In genomic region chr2:71776227-71776626, GRCh38 we compare ENCODE assay signal across 22 cellular contexts.
DNase-seq lines count a peak whose midpoint lies in the region; ATAC-seq, FAIRE-seq and TF ChIP-seq lines count a peak whose summit lies in the region.
"Had no signal": no experiment of that assay in that cellular context is flagged by ENCODE, and none has a peak within 500 bp of the region (broad histone marks: within the 10 kb centered on the region; RNA-seq: fewer than 3 reads in every experiment).

No MANE protein-coding gene starts in this region.

- peak; percentile 31 for DNase-seq in activated CD4-positive, alpha-beta T cell treated with anti-CD3 and anti-CD28 coated beads, Interleukin-2, amount 10 ng/mL, durations not matched to agents 24 days and 14 days
- DNase-seq in activated CD4-positive, alpha-beta T cell treated with anti-CD3 and anti-CD28 coated beads for 36 hours = no peak
- DNase-seq in kidney (peak; percentile 12), sigmoid colon (peak; percentile 83), MCF 10A (ENCODE audit: unreplicated experiment) (no peak)
- DNase-seq: AML-193; Caco-2; Calu3; CD4-positive, alpha-beta T cell; CD8-positive, alpha-beta T cell; DMS79 treated with DMSO at 0.1 percent for 48 hours had no signal

- ATAC-seq in activated CD4-positive, alpha-beta T cell treated with anti-CD3 and anti-CD28 coated beads for 36 hours = no peak
- no peak for ATAC-seq in HG03521 (IDR thresholded peaks at IDR 0.05; ENCODE audit: unreplicated experiment)
- ATAC-seq: A549; CD8-positive, alpha-beta T cell; GM12878 had no signal

- CTCF ChIA-PET in activated CD4-positive, alpha-beta T cell treated with anti-CD3 and anti-CD28 coated beads for 36 hours (lab: Charles Lee) = no interaction called here
- CTCF ChIA-PET in MCF 10A (lab: Yijun Ruan, JAX) = no interaction called here

- TF ChIP-seq POLR2A in sigmoid colon (IDR thresholded peaks at IDR 0.05) = no peak

- BruUV-seq in MCF 10A (replicated peaks; lab: Mats Ljungman, UMichigan) = no TSS peak

- H3K36me3 ChIP-seq in kidney (ENCODE audit: control insufficient read depth in 1 of 2, insufficient read depth in 2 of 2, low read length in 2 of 2) (no peaks in the 10 kb centered on the region), sigmoid colon (no peaks in the 10 kb centered on the region)
- H3K36me3 ChIP-seq: BLaER1 treated with 17β-estradiol and CSF1 and Interleukin-3, amounts not matched to agents 10 nM and 100 nM had no signal

- FAIRE-seq in kidney (lab: Jason Lieb, UNC) = no peak
- FAIRE-seq: A549, D721Med, G401.6, GM12878, GM12892, GM18507 had no signal

- H3K27ac ChIP-seq in kidney (ENCODE audit: low read depth in 2 of 2, low read length in 2 of 2) (no peak overlapping the region), sigmoid colon (peak overlapping the region in 3 of 4 donors; percentile 32 to 63 (median 47))
- H3K27ac ChIP-seq: 22Rv1; A549; BLaER1 treated with 17β-estradiol and CSF1 and Interleukin-3, amounts not matched to agents 10 nM and 100 nM; C4-2B had no signal

- H3K36me3 Mint-ChIP-seq in activated CD4-positive, alpha-beta T cell treated with anti-CD3 and anti-CD28 coated beads, Interleukin-2, amount 10 ng/mL, durations not matched to agents 24 days and 14 days (ENCODE audit: low read depth) = no peaks in the 10 kb centered on the region
- H3K36me3 Mint-ChIP-seq in activated CD4-positive, alpha-beta T cell treated with anti-CD3 and anti-CD28 coated beads for 36 hours (ENCODE audit: low read depth) = no peaks in the 10 kb centered on the region
- no peaks in the 10 kb centered on the region for H3K36me3 Mint-ChIP-seq in MCF 10A (ENCODE audit: insufficient read depth, unreplicated experiment)
- H3K36me3 Mint-ChIP-seq: CD8-positive, alpha-beta T cell had no signal

- no peak overlapping the region for H3K27ac Mint-ChIP-seq in activated CD4-positive, alpha-beta T cell treated with anti-CD3 and anti-CD28 coated beads, Interleukin-2, amount 10 ng/mL, durations not matched to agents 24 days and 14 days
- H3K27ac Mint-ChIP-seq in activated CD4-positive, alpha-beta T cell treated with anti-CD3 and anti-CD28 coated beads for 36 hours = no peak overlapping the region
- no peak overlapping the region for H3K27ac Mint-ChIP-seq in MCF 10A (ENCODE audit: low read depth, unreplicated experiment)
- H3K27ac Mint-ChIP-seq: B cell; CD4-positive, alpha-beta T cell; CD8-positive, alpha-beta T cell had no signal

- POLR2A ChIA-PET in activated CD4-positive, alpha-beta T cell treated with anti-CD3 and anti-CD28 coated beads for 36 hours (lab: Charles Lee) = no interaction called here
- POLR2A ChIA-PET in MCF 10A (lab: Yijun Ruan, JAX) = no interaction called here

- H3K4me1 Mint-ChIP-seq in activated CD4-positive, alpha-beta T cell treated with anti-CD3 and anti-CD28 coated beads, Interleukin-2, amount 10 ng/mL, durations not matched to agents 24 days and 14 days = no peaks in the 10 kb centered on the region
- H3K4me1 Mint-ChIP-seq in activated CD4-positive, alpha-beta T cell treated with anti-CD3 and anti-CD28 coated beads for 36 hours = no peaks in the 10 kb centered on the region
- H3K4me1 Mint-ChIP-seq in MCF 10A (ENCODE audit: insufficient read depth, unreplicated experiment) = no peaks in the 10 kb centered on the region
- H3K4me1 Mint-ChIP-seq: B cell had no signal

- no peaks in the 10 kb centered on the region for H3K9me3 Mint-ChIP-seq in activated CD4-positive, alpha-beta T cell treated with anti-CD3 and anti-CD28 coated beads, Interleukin-2, amount 10 ng/mL, durations not matched to agents 24 days and 14 days
- peaks cover 2% of the 10 kb centered on the region for H3K9me3 Mint-ChIP-seq in activated CD4-positive, alpha-beta T cell treated with anti-CD3 and anti-CD28 coated beads for 36 hours (ENCODE audit: low read depth)
- peaks cover 6% of the 10 kb centered on the region for H3K9me3 Mint-ChIP-seq in MCF 10A (ENCODE audit: unreplicated experiment)
- H3K9me3 Mint-ChIP-seq: CD4-positive, alpha-beta T cell had no signal

- no peaks in the 10 kb centered on the region for H3K27me3 Mint-ChIP-seq in activated CD4-positive, alpha-beta T cell treated with anti-CD3 and anti-CD28 coated beads, Interleukin-2, amount 10 ng/mL, durations not matched to agents 24 days and 14 days
- H3K27me3 Mint-ChIP-seq in activated CD4-positive, alpha-beta T cell treated with anti-CD3 and anti-CD28 coated beads for 36 hours = peaks cover 8% of the 10 kb centered on the region
- H3K27me3 Mint-ChIP-seq in MCF 10A (ENCODE audit: insufficient read depth, unreplicated experiment) = peaks cover 9% of the 10 kb centered on the region
- H3K27me3 Mint-ChIP-seq: B cell had no signal

- intact Hi-C loops in activated CD4-positive, alpha-beta T cell treated with anti-CD3 and anti-CD28 coated beads, Interleukin-2, amount 10 ng/mL, durations not matched to agents 24 days and 14 days (cut with micrococcal nuclease) = no loop called here
- intact Hi-C loops in activated CD4-positive, alpha-beta T cell treated with anti-CD3 and anti-CD28 coated beads for 36 hours (cut with DNase I, micrococcal nuclease) = no loop called here
- intact Hi-C loops in kidney (cut with DNase I) (no loop called here), sigmoid colon (cut with DNase I) (loop anchor here (10.0 kb wide), 1 partner anchor 161 kb away; no protein-coding TSS in a partner anchor), MCF 10A (cut with micrococcal nuclease) (no loop called here)

- TF ChIP-seq EP300 in sigmoid colon (IDR thresholded peaks at IDR 0.05) = peak in 3 of 4 donors; percentile 10 to 36 (median 27)

- no peaks in the 10 kb centered on the region for H3K27me3 ChIP-seq in sigmoid colon
- H3K27me3 ChIP-seq: BLaER1 treated with 17β-estradiol and CSF1 and Interleukin-3, amounts not matched to agents 10 nM and 100 nM had no signal

- no peaks in the 10 kb centered on the region for H3K4me1 ChIP-seq in kidney (ENCODE audit: control insufficient read depth in 1 of 2, insufficient read depth in 1 of 2, low read depth in 1 of 2, low read length in 2 of 2)
- peaks cover 0 to 42% (median 12%) of the 10 kb centered on the region in 4 donors for H3K4me1 ChIP-seq in sigmoid colon
- H3K4me1 ChIP-seq: BLaER1 treated with 17β-estradiol and CSF1 and Interleukin-3, amounts not matched to agents 10 nM and 100 nM; Caco-2 had no signal

- H3K9ac ChIP-seq in kidney (ENCODE audit: low read length in 2 of 2) = no peak overlapping the region
- H3K9ac ChIP-seq: BLaER1 treated with 17β-estradiol and CSF1 and Interleukin-3, amounts not matched to agents 10 nM and 100 nM had no signal

- no peak overlapping the region for H3K4me3 ChIP-seq in kidney (ENCODE audit: low read length in 2 of 2)
- H3K4me3 ChIP-seq in sigmoid colon = no peak overlapping the region
- H3K4me3 ChIP-seq: A549; BLaER1 treated with 17β-estradiol and CSF1 and Interleukin-3, amounts not matched to agents 10 nM and 100 nM; GM12878 had no signal

- 81 to 94% methylated on average over 3 of the region's 3 CpGs for WGBS in sigmoid colon, 2 donors

- H3K4me3 Mint-ChIP-seq in activated CD4-positive, alpha-beta T cell treated with anti-CD3 and anti-CD28 coated beads, Interleukin-2, amount 10 ng/mL, durations not matched to agents 24 days and 14 days = no peak overlapping the region
- H3K4me3 Mint-ChIP-seq in activated CD4-positive, alpha-beta T cell treated with anti-CD3 and anti-CD28 coated beads for 36 hours = no peak overlapping the region
- no peak overlapping the region for H3K4me3 Mint-ChIP-seq in MCF 10A (ENCODE audit: unreplicated experiment)
- H3K4me3 Mint-ChIP-seq: B cell; CD4-positive, alpha-beta T cell; CD8-positive, alpha-beta T cell had no signal

- H3K9me3 ChIP-seq in kidney (ENCODE audit: control insufficient read depth in 1 of 2, low read length in 2 of 2) (peaks cover 0 to 2% of the 10 kb centered on the region in 2 donors), sigmoid colon (peaks cover 0 to 2% (median under 1%) of the 10 kb centered on the region in 4 donors)
- H3K9me3 ChIP-seq: Caco-2 had no signal

- TF ChIP-seq CTCF in kidney (IDR thresholded peaks at IDR 0.05; ENCODE audit: borderline replicate concordance, extremely low read depth, insufficient read depth) (no peak), sigmoid colon (IDR thresholded peaks at IDR 0.05) (no peak), MCF 10A (IDR thresholded peaks at IDR 0.05; ENCODE audit: unreplicated experiment) (no peak)

Comparison
In these comparisons a context has a peak if more than half of its experiments do, and no peak if none do; other contexts are left out.
1. DNase-seq: peak in activated CD4-positive, alpha-beta T cell treated with anti-CD3 and anti-CD28 coated beads, Interleukin-2, amount 10 ng/mL, durations not matched to agents 24 days and 14 days (single experiment), kidney (single experiment) and sigmoid colon (single experiment); none in activated CD4-positive, alpha-beta T cell treated with anti-CD3 and anti-CD28 coated beads for 36 hours (single experiment) and MCF 10A (single experiment).
2. H3K27ac ChIP-seq: peak in sigmoid colon (3 of 4); none in kidney (0 of 2).